Comparison of ENCODE assay signal across 1 cellular context in genomic region chr22:24594569-24595120, GRCh38.
TF ChIP-seq lines count a peak whose summit lies in the region.

No MANE protein-coding gene starts in this region.

TF ChIP-seq in H1, 55 proteins besides CTCF, POLR2A, EP300 and RAD21:
- no peak for TF ChIP-seq RFX5 (IDR thresholded peaks at IDR 0.05; ENCODE audit: borderline replicate concordance, low read depth, low read length)
- TF ChIP-seq TAF7 (optimal IDR thresholded peaks at IDR 0.05; ENCODE audit: borderline replicate concordance, low read depth, low read length), result no peak
- TF ChIP-seq HDAC6 (IDR thresholded peaks at IDR 0.05; ENCODE audit: low read depth, low read length), result no peak
- TF ChIP-seq YY1 (IDR thresholded peaks at IDR 0.05; ENCODE audit: low read depth, low read length), result no peak
- no peak for TF ChIP-seq BACH1 (IDR thresholded peaks at IDR 0.05; ENCODE audit: low read length)
- no peak for TF ChIP-seq TCF12 (IDR thresholded peaks at IDR 0.05; ENCODE audit: low read depth, low read length)
- no peak for TF ChIP-seq MAFK (IDR thresholded peaks at IDR 0.05; ENCODE audit: low read depth, low read length)
TF ChIP-seq in H1: peak in this region for 0.
